Comparison of ENCODE assay signal across 8 cellular contexts in the genomic region with DNA sequence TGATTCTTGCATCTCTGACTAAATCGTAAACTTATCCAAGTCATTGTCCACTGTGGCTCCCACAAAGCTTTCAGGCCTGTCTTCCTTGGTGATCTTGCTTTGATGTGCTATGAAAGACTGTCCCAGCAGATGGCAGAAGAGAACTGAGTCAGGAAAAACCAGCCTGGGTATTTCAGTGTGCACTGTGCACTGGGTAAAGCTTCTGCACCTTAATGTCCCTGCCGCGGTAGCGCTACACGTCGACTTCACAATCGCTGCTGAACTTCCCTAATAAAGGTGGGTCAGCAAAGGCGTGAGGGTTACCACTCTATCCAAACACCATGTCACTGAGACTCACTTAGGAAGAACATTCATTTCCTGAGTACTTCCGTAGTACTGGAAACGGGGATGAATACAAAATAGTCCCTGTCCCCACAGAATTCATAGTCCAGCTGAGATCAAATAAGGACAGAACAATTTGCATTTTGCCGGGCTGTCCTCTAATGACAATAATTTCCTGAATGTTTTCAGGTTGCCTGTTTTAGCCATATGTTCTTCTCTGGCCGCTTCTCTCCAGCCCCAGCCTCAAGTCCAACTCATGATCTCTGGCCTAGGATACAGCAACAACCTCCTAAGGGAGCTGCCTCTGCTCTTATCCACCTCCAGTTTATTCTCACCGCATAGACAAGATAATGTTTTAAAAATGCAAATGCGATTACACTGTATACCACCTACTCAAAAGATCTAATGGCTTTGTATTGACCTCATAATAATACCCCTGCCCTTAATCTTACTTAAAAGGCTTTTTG.
A peak's percentile ranks its signal among the peaks of the same experiment; 100 is the strongest.
DNase-seq lines count a peak whose midpoint lies in the region; ATAC-seq and TF ChIP-seq lines count a peak whose summit lies in the region.

No MANE protein-coding gene starts in this region.

- TF ChIP-seq POLR2A in IMR-90 (IDR thresholded peaks at IDR 0.05; ENCODE audit: low read depth, low read length), result no peak

- H3K79me2 ChIP-seq in PC-9 (ENCODE audit: low read depth), result no peaks in the 10 kb centered on the region

- TF ChIP-seq CTCF in IMR-90 (conservative IDR thresholded peaks at IDR 0.05; ENCODE audit: low read depth, low read length), result peak; percentile 82
- peak; percentile 83 for TF ChIP-seq CTCF in PC-9 (conservative IDR thresholded peaks at IDR 0.05)
- peak; percentile 86 for TF ChIP-seq CTCF in fibroblast of pulmonary artery (IDR thresholded peaks at IDR 0.05; ENCODE audit: low read length, missing control alignments)

- H3K9me1 ChIP-seq in IMR-90 (ENCODE audit: insufficient read depth, low read length), result no peaks in the 10 kb centered on the region

- H3K27ac ChIP-seq in IMR-90 (ENCODE audit: insufficient read depth, low read length), result no peak overlapping the region
- H3K27ac ChIP-seq in PC-9, result no peak overlapping the region
- no peak overlapping the region for H3K27ac ChIP-seq in neuronal stem cell (replicated peaks; ENCODE audit: low read length)

- H2BK15ac ChIP-seq in IMR-90 (ENCODE audit: low read depth, low read length) (peak overlapping the region; percentile 86; the same call in 1 of the 3 replicates), neuronal stem cell (ENCODE audit: low read length) (no peak overlapping the region)

- H3K23ac ChIP-seq in IMR-90 (ENCODE audit: low read depth, low read length) (peak overlapping the region; percentile 73; the same call in 1 of the 2 replicates), neuronal stem cell (ENCODE audit: low read depth, low read length, poor library complexity) (no peak overlapping the region)

- H3K27ac Mint-ChIP-seq in activated T-cell treated with anti-CD3 and anti-CD28 coated beads, Interleukin-2, amount 50 U/mL, for 72 hours, result no peak overlapping the region

- H3K36me3 Mint-ChIP-seq in activated T-cell treated with anti-CD3 and anti-CD28 coated beads, Interleukin-2, amount 50 U/mL, for 72 hours (ENCODE audit: insufficient read depth in 2 of 2), result no peaks in the 10 kb centered on the region

- peak overlapping the region; percentile 86 for H3K14ac ChIP-seq in IMR-90 (replicated peaks; ENCODE audit: low read depth, low read length)
- no peak overlapping the region for H3K14ac ChIP-seq in neuronal stem cell (ENCODE audit: low read length)

- no peak overlapping the region; the same call in 1 of the 2 replicates for H2AK5ac ChIP-seq in IMR-90 (ENCODE audit: low read depth, low read length)
- H2AK5ac ChIP-seq in neuronal stem cell (ENCODE audit: low read depth, low read length), result no peak overlapping the region

- DNase-seq in DMS79 (lab: John Stamatoyannopoulos, UW) (peak; percentile 23), IMR-90 (peak; percentile 81), PC-9 (peak; percentile 55 to 67), fibroblast of pulmonary artery (ENCODE audit: low read depth) (peak; percentile 87), neuronal stem cell (ENCODE audit: low spot score) (peak; percentile 50), superior temporal gyrus (ENCODE audit: extremely low spot score) (peak; percentile 87)
- peak; percentile 69 to 80 for DNase-seq in activated T-cell treated with anti-CD3 and anti-CD28 coated beads, Interleukin-2, amount 50 U/mL, for 72 hours

- H4K91ac ChIP-seq in IMR-90 (ENCODE audit: insufficient read depth, low read depth, low read length), result no peak overlapping the region
- no peak overlapping the region for H4K91ac ChIP-seq in neuronal stem cell (ENCODE audit: low read depth, low read length, poor library complexity)

- in situ Hi-C loops in IMR-90 (cut with MboI; ENCODE audit: low sequenced_read_pairs), result loop anchor here (25.0 kb wide), 2 partner anchors 135 to 335 kb away; no protein-coding TSS in a partner anchor

- dilution Hi-C loops in IMR-90 (cut with HindIII; ENCODE audit: low sequenced_read_pairs, unreplicated experiment), result no loop called here

- no peak overlapping the region for H3K56ac ChIP-seq in IMR-90 (ENCODE audit: extremely low read depth, insufficient read depth, low read length)

- BruUV-seq in IMR-90 (replicated peaks; lab: Mats Ljungman, UMichigan), result no TSS peak
- BruUV-seq in PC-9 (replicated peaks; lab: Mats Ljungman, UMichigan), result no TSS peak

- no peak overlapping the region for H2AK9ac ChIP-seq in IMR-90 (replicated peaks; ENCODE audit: low read depth, low read length, poor library complexity)

- peak overlapping the region; percentile 93 for H2BK20ac ChIP-seq in IMR-90 (ENCODE audit: low read depth, low read length)

- TF ChIP-seq RAD21 in IMR-90 (IDR thresholded peaks at IDR 0.05; ENCODE audit: low read length), result peak; percentile 93

- peak overlapping the region; percentile 91 for H2AFZ ChIP-seq in IMR-90 (replicated peaks; ENCODE audit: low read length, poor library complexity)
- H2AFZ ChIP-seq in PC-9, result peak overlapping the region; percentile 78; the same call in 1 of the 2 replicates
- peak overlapping the region; percentile 82 for H2AFZ ChIP-seq in neuronal stem cell (ENCODE audit: low read length)

- H4K20me1 ChIP-seq in IMR-90 (ENCODE audit: insufficient read depth, low read length), result no peaks in the 10 kb centered on the region
- H4K20me1 ChIP-seq in PC-9 (ENCODE audit: insufficient read depth), result no peaks in the 10 kb centered on the region

- peak; percentile 78 for ATAC-seq in GM21526 (IDR thresholded peaks at IDR 0.05; ENCODE audit: low FRiP score, unreplicated experiment)
- peak; percentile 100 for ATAC-seq in IMR-90 (ENCODE audit: low read depth)
- ATAC-seq in activated T-cell treated with anti-CD3 and anti-CD28 coated beads, Interleukin-2, amount 50 U/mL, for 72 hours (replicated peaks in 1 of 2), result peak; percentile 98 to 99

- no peak overlapping the region for H2BK12ac ChIP-seq in neuronal stem cell (ENCODE audit: low read length)

- H3K4me3 ChIP-seq in IMR-90 (ENCODE audit: insufficient read depth, low read depth, low read length), result peak overlapping the region; percentile 15; the same call in 1 of the 2 replicates
- peak overlapping the region; percentile 18; the same call in 1 of the 2 replicates for H3K4me3 ChIP-seq in PC-9
- peak overlapping the region; percentile 31 for H3K4me3 ChIP-seq in fibroblast of pulmonary artery (replicated peaks; ENCODE audit: low read depth, low read length)
- peak overlapping the region in 1 of 2 donors; percentile 30 for H3K4me3 ChIP-seq in neuronal stem cell (ENCODE audit: low read length in 2 of 2)

- H3K4me1 Mint-ChIP-seq in activated T-cell treated with anti-CD3 and anti-CD28 coated beads, Interleukin-2, amount 50 U/mL, for 72 hours (ENCODE audit: low read depth), result peaks cover 17% of the 10 kb centered on the region

- peak overlapping the region in 1 of 2 experiments; percentile 93; a peak in 2 of 4 replicates for H4K8ac ChIP-seq in IMR-90 (ENCODE audit: low read depth in 2 of 2, low read length in 2 of 2)
- no peak overlapping the region for H4K8ac ChIP-seq in neuronal stem cell (ENCODE audit: low read depth, low read length)

- H3K4me1 ChIP-seq in IMR-90 (ENCODE audit: control insufficient read depth, insufficient read depth, low read length), result no peaks in the 10 kb centered on the region
- H3K4me1 ChIP-seq in PC-9 (replicated peaks; ENCODE audit: insufficient read depth), result 0 out of 2 replicates have a peak, but pooled peaks cover 5% of the 10 kb centered on the region
- H3K4me1 ChIP-seq in neuronal stem cell (ENCODE audit: control insufficient read depth in 2 of 2, insufficient read depth in 1 of 2, low read depth in 1 of 2, low read length in 2 of 2), result peaks cover 0 to 3% of the 10 kb centered on the region in 2 donors

- H4K5ac ChIP-seq in IMR-90 (ENCODE audit: low read depth, low read length), result peak overlapping the region; percentile 44; the same call in 1 of the 2 replicates

- peaks cover 0 to 2% of the 10 kb centered on the region in 2 donors for H3K9me3 Mint-ChIP-seq in activated T-cell treated with anti-CD3 and anti-CD28 coated beads, Interleukin-2, amount 50 U/mL, for 72 hours

- peak overlapping the region; percentile 91 for H2BK120ac ChIP-seq in IMR-90 (ENCODE audit: low read depth, low read length)
- H2BK120ac ChIP-seq in neuronal stem cell (ENCODE audit: low read depth, low read length), result no peak overlapping the region

- H3K36me3 ChIP-seq in IMR-90 (ENCODE audit: control insufficient read depth, insufficient read depth, low read length) (no peaks in the 10 kb centered on the region), PC-9 (ENCODE audit: low read depth) (no peaks in the 10 kb centered on the region), neuronal stem cell (replicated peaks in 1 of 2; ENCODE audit: control insufficient read depth in 2 of 2, insufficient read depth in 2 of 2, low read length in 2 of 2) (no peaks in the 10 kb centered on the region)

- POLR2A ChIA-PET in IMR-90 (lab: Charles Lee; ENCODE audit: unreplicated experiment) (no interaction called here), PC-9 (lab: Charles Lee; ENCODE audit: unreplicated experiment) (interaction anchor here (0.6 kb wide), 1 partner anchor 335 kb away, joined by 4 read pairs; no protein-coding TSS in a partner anchor)

- H3K9me3 ChIP-seq in IMR-90 (ENCODE audit: control insufficient read depth, insufficient read depth, low read length) (no peaks in the 10 kb centered on the region), PC-9 (ENCODE audit: insufficient read depth, low read depth) (no peaks in the 10 kb centered on the region), neuronal stem cell (replicated peaks in 1 of 2; ENCODE audit: control insufficient read depth in 2 of 2, insufficient read depth in 1 of 2, low read depth in 1 of 2, low read length in 2 of 2) (no peaks in the 10 kb centered on the region)

- WGBS in IMR-90 (ENCODE audit: extremely low coverage in 2 of 2, insufficient read length in 1 of 2), 2 experiments, result 58% methylated on average over 4 of the region's 14 CpGs; no CpG with 5 or more reads in 1 of the 2 experiments
- WGBS in neuronal stem cell (ENCODE audit: extremely low coverage in 2 of 2, insufficient read length in 2 of 2, insufficient replicate concordance in 1 of 2), 2 donors, result no CpG with 5 or more reads among the region's 14 CpGs

- no peaks in the 10 kb centered on the region for H3K27me3 ChIP-seq in IMR-90 (ENCODE audit: control insufficient read depth, insufficient read depth, low read length)
- H3K27me3 ChIP-seq in PC-9 (ENCODE audit: insufficient read depth, low read depth), result no peaks in the 10 kb centered on the region
- H3K27me3 ChIP-seq in neuronal stem cell (ENCODE audit: control insufficient read depth in 3 of 3, insufficient read depth in 3 of 3, low read depth in 1 of 3, low read length in 3 of 3), result no peaks in the 10 kb centered on the region

- H3K9ac ChIP-seq in IMR-90 (ENCODE audit: low read depth, low read length), result no peak overlapping the region
- no peak overlapping the region for H3K9ac ChIP-seq in neuronal stem cell (ENCODE audit: low read depth, low read length, poor library complexity)

- peaks cover 0 to 5% of the 10 kb centered on the region in 2 experiments; a peak in 1 of 4 replicates for H3K79me1 ChIP-seq in IMR-90 (ENCODE audit: low read depth in 1 of 2, low read length in 2 of 2)
- H3K79me1 ChIP-seq in neuronal stem cell (ENCODE audit: low read depth, low read length), result no peaks in the 10 kb centered on the region

- no peaks in the 10 kb centered on the region for H3F3A ChIP-seq in PC-9 (ENCODE audit: insufficient read depth, low read depth)

- H3K4ac ChIP-seq in IMR-90 (ENCODE audit: low read depth, low read length) (peak overlapping the region; percentile 75), neuronal stem cell (ENCODE audit: low read length) (no peak overlapping the region)

- intact Hi-C loops in IMR-90 (cut with micrococcal nuclease) (loop anchor here (1.0 to 5.0 kb wide), 8 partner anchors 117 to 534 kb away; no protein-coding TSS in a partner anchor), PC-9 (cut with micrococcal nuclease; ENCODE audit: unreplicated experiment) (loop anchor here (1.0 to 10.0 kb wide), 6 partner anchors 34 to 544 kb away; no protein-coding TSS in a partner anchor)

- peak overlapping the region; percentile 41 to 67 for H3K4me3 Mint-ChIP-seq in activated T-cell treated with anti-CD3 and anti-CD28 coated beads, Interleukin-2, amount 50 U/mL, for 72 hours

- H2BK5ac ChIP-seq in IMR-90 (ENCODE audit: low read depth, low read length, poor library complexity, severe bottlenecking) (no peak overlapping the region), neuronal stem cell (ENCODE audit: low read length) (no peak overlapping the region)

- CTCF ChIA-PET in IMR-90 (lab: Yijun Ruan, JAX), result interaction anchor here (0.6 to 1.7 kb wide), 20 partner anchors 13 to 394 kb away, joined by 3 to 9 read pairs (median 4); a partner anchor contains a TSS
- CTCF ChIA-PET in PC-9 (lab: Charles Lee), result interaction anchor here (0.6 to 1.5 kb wide), 6 partner anchors 15 to 543 kb away, joined by 3 to 6 read pairs (median 5); no protein-coding TSS in a partner anchor

- peaks cover 7% of the 10 kb centered on the region for H3K27me3 Mint-ChIP-seq in activated T-cell treated with anti-CD3 and anti-CD28 coated beads, Interleukin-2, amount 50 U/mL, for 72 hours (ENCODE audit: low read depth)

- H3K4me2 ChIP-seq in IMR-90 (ENCODE audit: low read depth, low read length) (peak overlapping the region; percentile 80), PC-9 (peak overlapping the region; percentile 73), neuronal stem cell (ENCODE audit: insufficient read depth, low read length, poor library complexity, severe bottlenecking) (no peak overlapping the region)

- H3K18ac ChIP-seq in IMR-90 (ENCODE audit: low read depth, low read length), result no peak overlapping the region; the same call in 1 of the 2 replicates
- H3K18ac ChIP-seq in neuronal stem cell (ENCODE audit: low read length), result no peak overlapping the region

- no peaks in the 10 kb centered on the region for H3K9me2 ChIP-seq in PC-9 (ENCODE audit: insufficient read depth)

Comparison
In these comparisons a context has a peak if more than half of its experiments do, and no peak if none do; other contexts are left out.
1. DNase-seq: peak in every context shown above with its lines; median percentile 87 in fibroblast of pulmonary artery; 87 in superior temporal gyrus; 81 in IMR-90; 74 in activated T-cell treated with anti-CD3 and anti-CD28 coated beads, Interleukin-2, amount 50 U/mL, for 72 hours; 61 in PC-9; 50 in neuronal stem cell; 23 in DMS79.